ENCODE assay signal across 36 cellular contexts in the genomic region with DNA sequence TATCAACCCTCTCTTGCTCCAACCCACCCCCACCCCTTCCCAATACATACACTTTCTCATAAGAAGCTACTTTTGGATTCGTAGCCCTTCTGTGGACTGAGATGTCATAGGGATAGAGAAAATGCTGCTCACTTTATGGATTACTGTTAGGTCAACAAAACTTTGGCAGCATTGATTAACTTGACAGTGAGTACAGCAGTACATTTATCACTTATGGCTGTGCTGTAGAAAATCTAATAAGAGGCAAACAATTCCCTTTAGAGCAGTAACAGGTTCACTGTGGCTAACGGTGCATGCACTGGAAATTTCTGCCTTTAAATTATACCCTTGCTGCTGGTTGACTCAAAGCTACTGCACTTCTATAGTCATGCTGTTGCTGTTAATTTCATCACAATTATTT. TPM values are rescaled to one million over a fixed set of nuclear protein-coding genes. Genes with fewer than 3 reads are reported as not detected.
"Had no signal": no experiment of that assay in that cellular context is flagged by ENCODE, and none has a peak within 500 bp of the region (broad histone marks: within the 10 kb centered on the region; RNA-seq: fewer than 3 reads in every experiment).

No MANE protein-coding gene starts in this region.

- H3K9me3 ChIP-seq: ascending aorta had no signal

- H3K36me3 ChIP-seq: adrenal gland, ascending aorta, cardiac muscle cell had no signal

- DNase-seq: activated B cell treated with CpG ODN at 0.5 μM for 24 hours; activated CD4-positive, alpha-beta memory T cell treated with anti-CD3 and anti-CD28 coated beads for 36 hours; activated CD4-positive, alpha-beta T cell treated with anti-CD3 and anti-CD28 coated beads for 4 hours; activated CD4-positive, alpha-beta T cell treated with anti-CD3 and anti-CD28 coated beads, Interleukin-2, amount 10 ng/mL, durations not matched to agents 24 days and 14 days; activated CD4-positive, alpha-beta T cell treated with anti-CD3 and anti-CD28 coated beads, Interleukin-2, amount 50 U/mL, for 1 hour; activated CD4-positive, alpha-beta T cell treated with anti-CD3 and anti-CD28 coated beads, Interleukin-2, amount 50 U/mL, for 4 hours; activated CD4-positive, CD25-positive, alpha-beta regulatory T cell treated with anti-CD3 and anti-CD28 coated beads, Interleukin-2, amount 50 U/mL, for 72 hours; activated CD8-positive, alpha-beta memory T cell treated with anti-CD3 and anti-CD28 coated beads, Interleukin-2, amount 50 U/mL, for 4 hours; activated CD8-positive, alpha-beta T cell treated with anti-CD3 and anti-CD28 coated beads for 36 hours; activated effector memory CD4-positive, alpha-beta T cell treated with anti-CD3 and anti-CD28 coated beads, Interleukin-2, amount 50 U/mL, for 16 hours; activated gamma-delta T cell treated with Interleukin-2 at 50 U/mL for 16 hours; activated naive CD4-positive, alpha-beta T cell; activated naive CD4-positive, alpha-beta T cell treated with anti-CD3 and anti-CD28 coated beads for 36 hours; activated naive CD4-positive, alpha-beta T cell treated with anti-CD3 and anti-CD28 coated beads, Interleukin-2, amount 50 U/mL, for 16 hours; activated naive CD8-positive, alpha-beta T cell treated with anti-CD3 and anti-CD28 coated beads for 36 hours; activated T-cell treated with anti-CD3 and anti-CD28 coated beads for 4 hours; activated T-cell treated with anti-CD3 and anti-CD28 coated beads, Interleukin-2, amount 50 U/mL, for 1 hour; activated T-cell treated with anti-CD3 and anti-CD28 coated beads, Interleukin-2, amount 50 U/mL, for 4 hours; activated T-cell treated with anti-CD3 and anti-CD28 coated beads, Interleukin-2, amount 50 U/mL, for 72 hours; adrenal gland; amniotic stem cell; anterior cingulate cortex; caudate nucleus; cerebellar nuclear complex; T-helper 1 cell; T-helper 2 cell; T-helper 9 cell had no signal

- H3K27me3 ChIP-seq: adrenal gland, ascending aorta, cardiac muscle cell had no signal

- H3K4me1 ChIP-seq: adrenal gland, ascending aorta had no signal

- H3K27ac ChIP-seq: adrenal gland, ascending aorta, cardiac muscle cell, VCaP had no signal

- H3K4me3 ChIP-seq: adrenal gland, ascending aorta, cardiac muscle cell had no signal

- FAIRE-seq: bronchial epithelial cell, TTC549 had no signal

- ATAC-seq: activated CD8-positive, alpha-beta T cell treated with anti-CD3 and anti-CD28 coated beads for 36 hours; activated naive CD4-positive, alpha-beta T cell treated with anti-CD3 and anti-CD28 coated beads, Interleukin-2, amount 50 U/mL, for 72 hours; activated T-cell treated with anti-CD3 and anti-CD28 coated beads, Interleukin-2, amount 50 U/mL, for 4 hours; activated T-cell treated with anti-CD3 and anti-CD28 coated beads, Interleukin-2, amount 50 U/mL, for 72 hours; activated T-helper 17 cell treated with anti-CD3 and anti-CD28 coated beads, Interleukin-2, amount 50 U/mL, for 72 hours had no signal

RNA-seq across cellular contexts. Expression of a gene that starts 59.2 kb away (rescaled TPM):
- total RNA-seq: activated B cell treated with CpG ODN at 0.5 μM for 24 hours; activated CD4-positive, alpha-beta memory T cell treated with anti-CD3 and anti-CD28 coated beads for 36 hours; activated CD4-positive, alpha-beta T cell treated with anti-CD3 and anti-CD28 coated beads, Interleukin-2, amount 10 ng/mL, durations not matched to agents 24 days and 14 days; activated CD8-positive, alpha-beta memory T cell treated with anti-CD3 and anti-CD28 coated beads for 36 hours; activated CD8-positive, alpha-beta T cell treated with anti-CD3 and anti-CD28 coated beads for 36 hours; activated naive CD4-positive, alpha-beta T cell treated with anti-CD3 and anti-CD28 coated beads for 36 hours; activated naive CD4-positive, alpha-beta T cell treated with anti-CD3 and anti-CD28 coated beads, Interleukin-2, amount 50 U/mL, for 72 hours; activated naive CD8-positive, alpha-beta T cell treated with anti-CD3 and anti-CD28 coated beads for 36 hours; activated T-cell treated with anti-CD3 and anti-CD28 coated beads, Interleukin-2, amount 50 U/mL, for 72 hours; activated T-helper 1 cell treated with anti-CD3 and anti-CD28 coated beads, Interleukin-12 subunit alpha, Interleukin-12 subunit beta, Interleukin-2, Interleukin-4 antibody, amounts not matched to agents 30 ng/mL and 10 ng/mL and 1 ng/mL, durations not matched to agents 14 hours and 24 hours and 36 hours; activated T-helper 17 cell treated with anti-CD3 and anti-CD28 coated beads, Interleukin-2, amount 50 U/mL, for 72 hours had no signal
